Comparison of ENCODE assay signal across 8 cellular contexts in genomic region chr7:29988391-29989256, GRCh38. TPM values are rescaled to one million over a fixed set of nuclear protein-coding genes. Genes with fewer than 3 reads are reported as not detected.
DNase-seq lines count a peak whose midpoint lies in the region; ATAC-seq, FAIRE-seq and TF ChIP-seq lines count a peak whose summit lies in the region.

No MANE protein-coding gene starts in this region.

- peaks cover 34% of the 10 kb centered on the region for H3K4me1 Mint-ChIP-seq in chondrocyte (ENCODE audit: low read depth)

- no peaks in the 10 kb centered on the region for H3K27me3 Mint-ChIP-seq in chondrocyte (ENCODE audit: low read depth)

- TF ChIP-seq CTCF in chondrocyte (IDR thresholded peaks at IDR 0.05), result no peak

- WGBS in small intestine, 3 donors, result 13 to 17% (median 16%) methylated on average over 63 to 75 of the region's 75 CpGs

- peaks cover 6% of the 10 kb centered on the region for H3K36me3 Mint-ChIP-seq in chondrocyte (ENCODE audit: low read depth)

- TF ChIP-seq EP300 in Ishikawa (IDR thresholded peaks at IDR 0.05; ENCODE audit: borderline replicate concordance), result no peak

- no peaks in the 10 kb centered on the region for H3K9me3 ChIP-seq in small intestine (ENCODE audit: control insufficient read depth, low read depth)

- peak; percentile 34 for ATAC-seq in GM21576 (IDR thresholded peaks at IDR 0.05; ENCODE audit: unreplicated experiment)

- FAIRE-seq in small intestine (lab: Jason Lieb, UNC), result no peak

- peaks cover 0 to 4% of the 10 kb centered on the region in 2 donors for H3K4me1 ChIP-seq in small intestine (ENCODE audit: control insufficient read depth in 2 of 2, insufficient read depth in 1 of 2, low read depth in 1 of 2, low read length in 1 of 2)

- H3K4me3 ChIP-seq in small intestine (ENCODE audit: low read depth in 1 of 2, low read length in 2 of 2), result peak overlapping the region; percentile 82 to 83

- H3K36me3 ChIP-seq in small intestine (ENCODE audit: control insufficient read depth in 2 of 2, insufficient read depth in 2 of 2, low read length in 2 of 2), result no peaks in the 10 kb centered on the region

- H3K27ac ChIP-seq in small intestine (ENCODE audit: low read depth in 1 of 2, low read length in 1 of 2), result peak overlapping the region; percentile 57 to 86

- H3K9me3 Mint-ChIP-seq in chondrocyte (ENCODE audit: low read depth), result peaks cover 5% of the 10 kb centered on the region

- TF ChIP-seq RAD21 in Ishikawa (IDR thresholded peaks at IDR 0.05; ENCODE audit: low read depth), result no peak

- H3K4me3 Mint-ChIP-seq in chondrocyte (ENCODE audit: unreplicated experiment), result peak overlapping the region; percentile 89

- peaks cover 0 to 3% of the 10 kb centered on the region in 2 donors for H3K27me3 ChIP-seq in small intestine (ENCODE audit: control insufficient read depth in 2 of 2, insufficient read depth in 2 of 2, low read length in 2 of 2)

- peak overlapping the region; percentile 100 for H3K27ac Mint-ChIP-seq in chondrocyte (ENCODE audit: unreplicated experiment)

- DNase-seq in EH (ENCODE audit: low read depth) (peak; percentile 82), T-helper 9 cell (peak; percentile 3), chondrocyte (ENCODE audit: low spot score) (no peak), islet precursor cell (peak; percentile 82), small intestine (peak; percentile 18), NCI-H1436 treated with DMSO at 0.1 percent for 48 hours (lab: John Stamatoyannopoulos, UW) (no peak)

TF ChIP-seq in Ishikawa, 13 proteins besides CTCF, POLR2A, EP300 and RAD21:
- TF ChIP-seq TCF12 (IDR thresholded peaks at IDR 0.05; ENCODE audit: low read depth), result no peak
- TF ChIP-seq EGR1 (IDR thresholded peaks at IDR 0.05), result no peak
- no peak for TF ChIP-seq TEAD4 (IDR thresholded peaks at IDR 0.05)
- no peak for TF ChIP-seq ZBTB7A (IDR thresholded peaks at IDR 0.05; ENCODE audit: low read depth)
- TF ChIP-seq FOXM1 (IDR thresholded peaks at IDR 0.05; ENCODE audit: borderline replicate concordance, low read depth), result no peak
- no peak for TF ChIP-seq NFIC (IDR thresholded peaks at IDR 0.05)
- no peak for TF ChIP-seq TAF1 (IDR thresholded peaks at IDR 0.05; ENCODE audit: low read depth)
- no peak for TF ChIP-seq CEBPB (IDR thresholded peaks at IDR 0.05)
- 0 out of 2 replicates have a peak, but pooled peaks have one; percentile 6 for TF ChIP-seq USF1 (IDR thresholded peaks at IDR 0.05)
- peak; percentile 79 for TF ChIP-seq MAX (IDR thresholded peaks at IDR 0.05)
- no peak for TF ChIP-seq REST (IDR thresholded peaks at IDR 0.05; ENCODE audit: low read depth)
- peak; percentile 44; the same call in 1 of the 2 replicates for TF ChIP-seq YY1 (IDR thresholded peaks at IDR 0.05; ENCODE audit: low read depth)
- no peak for TF ChIP-seq CREB1 (IDR thresholded peaks at IDR 0.05; ENCODE audit: low read depth)
TF ChIP-seq in Ishikawa: peak in this region for 3.

RNA-seq across cellular contexts. Expression of gene SCRN1, which starts 1.0 kb away (rescaled TPM):
- 111 to 129 TPM (median 129 TPM) in 3 replicates for total RNA-seq in chondrocyte
- 10 to 100 TPM in 1 of 3 donors, 1 to 10 TPM in 2; 1.3 to 11.1 (median 3.8) TPM for polyA plus RNA-seq in small intestine

RNA-seq across cellular contexts. Expression of gene FKBP14, which starts 37.9 kb away (rescaled TPM):
- 72.1 to 103 TPM (median 74.7 TPM) in 3 replicates for total RNA-seq in chondrocyte
- polyA plus RNA-seq in small intestine, result 1 to 10 TPM in 1 of 3 donors, under 1 TPM in 2; 0.45 to 3.1 (median 0.54) TPM

RNA-seq across cellular contexts. Expression of gene PLEKHA8, which starts 39.6 kb away (rescaled TPM):
- total RNA-seq in chondrocyte, result 17.7 to 20.3 TPM (median 17.7 TPM) in 3 replicates
- polyA plus RNA-seq in small intestine, result 1 to 10 TPM; 3.8 to 5.0 (median 4.0) TPM

Comparison
In these comparisons a context has a peak if more than half of its experiments do, and no peak if none do; other contexts are left out.
1. DNase-seq: peak in EH (single experiment), T-helper 9 cell (single experiment), islet precursor cell (single experiment) and small intestine (single experiment); none in chondrocyte (single experiment) and NCI-H1436 treated with DMSO at 0.1 percent for 48 hours (single experiment).